In genomic region chr2:97998431-97998830, GRCh38 we compare ENCODE assay signal across 16 cellular contexts. TPM values are rescaled to one million over a fixed set of nuclear protein-coding genes. Genes with fewer than 3 reads are reported as not detected.
DNase-seq lines count a peak whose midpoint lies in the region; ATAC-seq and TF ChIP-seq lines count a peak whose summit lies in the region.
"Had no signal": no experiment of that assay in that cellular context is flagged by ENCODE, and none has a peak within 500 bp of the region (broad histone marks: within the 10 kb centered on the region; RNA-seq: fewer than 3 reads in every experiment).

No MANE protein-coding gene starts in this region.

- TF ChIP-seq CTCF in psoas muscle (IDR thresholded peaks at IDR 0.05), result no peak
- TF ChIP-seq CTCF in breast epithelium (IDR thresholded peaks at IDR 0.05), result no peak
- no peak for TF ChIP-seq CTCF in RWPE1 (conservative IDR thresholded peaks at IDR 0.05; ENCODE audit: low read depth)

- H3K27me3 ChIP-seq in SJCRH30 (no peaks in the 10 kb centered on the region), psoas muscle (ENCODE audit: insufficient read depth in 3 of 3, low read length in 2 of 3) (no peaks in the 10 kb centered on the region), breast epithelium (no peaks in the 10 kb centered on the region)
- H3K27me3 ChIP-seq: MG63 had no signal

- peak; percentile 30 for DNase-seq in NCI-H748 (lab: John Stamatoyannopoulos, UW; ENCODE audit: unreplicated experiment)
- no peak for DNase-seq in NCI-H748 treated with DMSO at 0.1 percent for 48 hours (lab: John Stamatoyannopoulos, UW)
- DNase-seq in NCI-H146 (lab: John Stamatoyannopoulos, UW), result peak; percentile 73
- DNase-seq in SJCRH30, result no peak
- DNase-seq in psoas muscle, result no peak
- DNase-seq in breast epithelium (ENCODE audit: low spot score in 2 of 2), result no peak
- DNase-seq in RWPE1 (ENCODE audit: low spot score), result no peak
- no peak for DNase-seq in activated naive CD8-positive, alpha-beta T cell treated with anti-CD3 and anti-CD28 coated beads, Interleukin-2, amount 50 U/mL, for 24 hours
- DNase-seq: C1 segment of cervical spinal cord, DMS 273 treated with DMSO at 0.1 percent for 48 hours, HFFc6, IMR-90, Karpas-422, MG63, NCI-H226 had no signal

- no peak for ATAC-seq in psoas muscle
- ATAC-seq in activated naive CD8-positive, alpha-beta T cell treated with anti-CD3 and anti-CD28 coated beads, Interleukin-2, amount 50 U/mL, for 24 hours, result no peak
- ATAC-seq: Panc1 had no signal

- no peak overlapping the region for H3K4me3 ChIP-seq in SJCRH30
- H3K4me3 ChIP-seq in psoas muscle, result no peak overlapping the region
- no peak overlapping the region for H3K4me3 ChIP-seq in breast epithelium
- H3K4me3 ChIP-seq: MG63 had no signal

- H3K36me3 ChIP-seq in SJCRH30 (no peaks in the 10 kb centered on the region), psoas muscle (ENCODE audit: insufficient read depth in 1 of 2, low read depth in 1 of 2) (no peaks in the 10 kb centered on the region), breast epithelium (no peaks in the 10 kb centered on the region)
- H3K36me3 ChIP-seq: MG63 had no signal

- no peaks in the 10 kb centered on the region for H3K9me3 ChIP-seq in SJCRH30 (replicated peaks)
- no peaks in the 10 kb centered on the region for H3K9me3 ChIP-seq in psoas muscle
- no peaks in the 10 kb centered on the region for H3K9me3 ChIP-seq in breast epithelium
- H3K9me3 ChIP-seq: MG63 had no signal

- H3K4me1 ChIP-seq in SJCRH30 (peaks cover 15% of the 10 kb centered on the region), psoas muscle (peaks cover 10% of the 10 kb centered on the region), breast epithelium (no peaks in the 10 kb centered on the region)

- H3K36me3 Mint-ChIP-seq in activated naive CD8-positive, alpha-beta T cell treated with anti-CD3 and anti-CD28 coated beads, Interleukin-2, amount 50 U/mL, for 24 hours (ENCODE audit: low read depth), result peaks cover 2% of the 10 kb centered on the region

- H3K4me3 Mint-ChIP-seq in activated naive CD8-positive, alpha-beta T cell treated with anti-CD3 and anti-CD28 coated beads, Interleukin-2, amount 50 U/mL, for 24 hours, result no peak overlapping the region
- H3K4me3 Mint-ChIP-seq: HFFc6 had no signal

- H3K9me3 Mint-ChIP-seq in activated naive CD8-positive, alpha-beta T cell treated with anti-CD3 and anti-CD28 coated beads, Interleukin-2, amount 50 U/mL, for 24 hours, result no peaks in the 10 kb centered on the region
- H3K9me3 Mint-ChIP-seq: HFFc6 had no signal

- WGBS in psoas muscle, 3 donors, result 79 to 83% (median 79%) methylated on average over 1 of the region's 1 CpG

- H3K4me1 Mint-ChIP-seq in activated naive CD8-positive, alpha-beta T cell treated with anti-CD3 and anti-CD28 coated beads, Interleukin-2, amount 50 U/mL, for 24 hours, result peaks cover 15% of the 10 kb centered on the region

- peak overlapping the region; percentile 61 for H3K27ac ChIP-seq in SJCRH30
- peak overlapping the region; percentile 30 for H3K27ac ChIP-seq in psoas muscle
- H3K27ac ChIP-seq in breast epithelium, result no peak overlapping the region
- H3K27ac ChIP-seq in RWPE1, result no peak overlapping the region

- H3K27me3 Mint-ChIP-seq in activated naive CD8-positive, alpha-beta T cell treated with anti-CD3 and anti-CD28 coated beads, Interleukin-2, amount 50 U/mL, for 24 hours, result no peaks in the 10 kb centered on the region

- CTCF ChIA-PET in RWPE1 (lab: Yijun Ruan, JAX), result interaction anchor here (0.7 kb wide), 2 partner anchors 16 to 191 kb away, joined by 3 read pairs; no protein-coding TSS in a partner anchor

- TF ChIP-seq POLR2A in breast epithelium (IDR thresholded peaks at IDR 0.05), result no peak

- intact Hi-C loops in psoas muscle (cut with DNase I), result loop anchor here (5.0 to 10.0 kb wide), 3 partner anchors 159 to 191 kb away; no protein-coding TSS in a partner anchor
- intact Hi-C loops in breast epithelium (cut with DNase I; ENCODE audit: low total_unique reads), result no loop called here

- POLR2A ChIA-PET in RWPE1 (lab: Yijun Ruan, JAX; ENCODE audit: low non-redundant PET), result no interaction called here

- H3K27ac Mint-ChIP-seq in activated naive CD8-positive, alpha-beta T cell treated with anti-CD3 and anti-CD28 coated beads, Interleukin-2, amount 50 U/mL, for 24 hours, result no peak overlapping the region
- H3K27ac Mint-ChIP-seq: HFFc6 had no signal

RNA-seq across cellular contexts. Expression of gene TMEM131, which starts 2.7 kb away (rescaled TPM):
- total RNA-seq in SJCRH30 (2014; rRNA removed; shearing (Covaris generic)), result 26.6 and 29.7 TPM in 2 replicates
- total RNA-seq in psoas muscle (10 to 100 TPM; 20.1 to 33.3 (median 27.0) TPM), breast epithelium (10 to 100 TPM; 30.6 to 47.4 (median 41.3) TPM)
- polyA plus RNA-seq in psoas muscle, result 10 to 100 TPM in 1 of 3 donors, 1 to 10 TPM in 2; 7.7 to 16.3 (median 7.8) TPM

Comparison
In these comparisons a context has a peak if more than half of its experiments do, and no peak if none do; other contexts are left out.
1. DNase-seq: peak in NCI-H748 (single experiment) and NCI-H146 (single experiment); none in NCI-H748 treated with DMSO at 0.1 percent for 48 hours (single experiment), SJCRH30 (0 of 2), psoas muscle (0 of 2), breast epithelium (0 of 2), RWPE1 (single experiment) and activated naive CD8-positive, alpha-beta T cell treated with anti-CD3 and anti-CD28 coated beads, Interleukin-2, amount 50 U/mL, for 24 hours (single experiment).
2. H3K27ac ChIP-seq: peak in SJCRH30 (single experiment) and psoas muscle (single experiment); none in breast epithelium (0 of 2) and RWPE1 (single experiment).